8 cellular contexts compared by ENCODE assay signal in genomic region chr12:12788675-12789368, GRCh38. TPM values are rescaled to one million over a fixed set of nuclear protein-coding genes. Genes with fewer than 3 reads are reported as not detected.
DNase-seq lines count a peak whose midpoint lies in the region; ATAC-seq, FAIRE-seq and TF ChIP-seq lines count a peak whose summit lies in the region.

No MANE protein-coding gene starts in this region.

- no peak overlapping the region for H3K14ac ChIP-seq in H1 (ENCODE audit: insufficient read length)

- H4K20me1 ChIP-seq in H1 (replicated peaks in 1 of 2; ENCODE audit: control insufficient read depth in 1 of 2, insufficient read depth in 2 of 2, low read length in 2 of 2): no peaks in the 10 kb centered on the region

- no peak overlapping the region for H3K27ac ChIP-seq in H1 (ENCODE audit: low read depth, low read length)

- no peak for TF ChIP-seq POLR2A in H1 (IDR thresholded peaks at IDR 0.05; ENCODE audit: control extremely low read depth in 1 of 2, low read depth in 2 of 2, low read length in 2 of 2)

- H3K36me3 Mint-ChIP-seq in activated CD8-positive, alpha-beta T cell treated with anti-CD3 and anti-CD28 coated beads, Interleukin-2, amount 10 ng/mL, durations not matched to agents 7 days and 5 days (ENCODE audit: low read depth): peaks cover 9% of the 10 kb centered on the region
- H3K36me3 Mint-ChIP-seq in stimulated activated naive B cell treated with anti-CD40 and anti-IgM and Interleukin-4, amounts not matched to agents 10 μg/mL and 1 μg/mL and 100 μg/mL, for 72 hours: no peaks in the 10 kb centered on the region

- H3K9ac ChIP-seq in H1 (replicated peaks in 1 of 4; ENCODE audit: extremely low read depth in 1 of 4, low read depth in 3 of 4, low read length in 3 of 4): no peak overlapping the region; a peak in 1 of 7 replicates

- POLR2A ChIA-PET in activated CD8-positive, alpha-beta T cell treated with anti-CD3 and anti-CD28 coated beads, Interleukin-2, amount 10 ng/mL, durations not matched to agents 7 days and 5 days (lab: Charles Lee): interaction anchor here (0.7 to 2.3 kb wide), 5 partner anchors 15 to 194 kb away, joined by 3 to 14 read pairs (median 6); no protein-coding TSS in a partner anchor
- POLR2A ChIA-PET in H1 (lab: Charles Lee; ENCODE audit: partially characterized antibody): interaction anchor here (0.6 kb wide), 1 partner anchor 14 kb away, joined by 4 read pairs; no protein-coding TSS in a partner anchor

- no peaks in the 10 kb centered on the region for H3K79me2 ChIP-seq in H1 (ENCODE audit: control insufficient read depth in 1 of 2, insufficient read depth in 2 of 2, low read length in 2 of 2)

- no peaks in the 10 kb centered on the region for H3K9me3 Mint-ChIP-seq in activated CD8-positive, alpha-beta T cell treated with anti-CD3 and anti-CD28 coated beads, Interleukin-2, amount 10 ng/mL, durations not matched to agents 7 days and 5 days (ENCODE audit: insufficient read depth)
- no peaks in the 10 kb centered on the region for H3K9me3 Mint-ChIP-seq in stimulated activated naive B cell treated with anti-CD40 and anti-IgM and Interleukin-4, amounts not matched to agents 10 μg/mL and 1 μg/mL and 100 μg/mL, for 72 hours

- H2AK5ac ChIP-seq in H1 (ENCODE audit: low read depth, low read length): no peak overlapping the region

- TF ChIP-seq RAD21 in H1 (IDR thresholded peaks at IDR 0.05 in 1 of 2, conservative IDR thresholded peaks at IDR 0.05 in 1 of 2; ENCODE audit: low read depth in 2 of 2, low read length in 2 of 2): peak; percentile 67 to 76

- peak; percentile 60 for ATAC-seq in GM18909 (IDR thresholded peaks at IDR 0.05; ENCODE audit: poor library complexity, unreplicated experiment)
- peak; percentile 60 for ATAC-seq in HG03432 (IDR thresholded peaks at IDR 0.05; ENCODE audit: unreplicated experiment)
- ATAC-seq in activated CD8-positive, alpha-beta T cell treated with anti-CD3 and anti-CD28 coated beads, Interleukin-2, amount 10 ng/mL, durations not matched to agents 7 days and 5 days: peak; percentile 68
- ATAC-seq in stimulated activated naive B cell treated with anti-CD40 and anti-IgM and Interleukin-4, amounts not matched to agents 10 μg/mL and 1 μg/mL and 100 μg/mL, for 72 hours (replicated peaks): peak; percentile 70 to 75

- no peak overlapping the region for H2BK15ac ChIP-seq in H1 (ENCODE audit: low read length)

- DNase-seq in Ammon's horn (ENCODE audit: low spot score) (peak; percentile 83), NCI-H82 (lab: John Stamatoyannopoulos, UW) (peak; percentile 94), H1 (ENCODE audit: low read depth in 1 of 2, low spot score in 2 of 2) (peak in 1 of 2 experiments; percentile 56), midbrain (lab: John Stamatoyannopoulos, UW) (peak; percentile 79)
- peak; percentile 82 for DNase-seq in activated CD8-positive, alpha-beta T cell treated with anti-CD3 and anti-CD28 coated beads, Interleukin-2, amount 10 ng/mL, durations not matched to agents 7 days and 5 days
- DNase-seq in stimulated activated naive B cell treated with anti-CD40 and anti-IgM and Interleukin-4, amounts not matched to agents 10 μg/mL and 1 μg/mL and 100 μg/mL, for 72 hours: peak; percentile 41

- peak overlapping the region; percentile 80 for H3K4me3 Mint-ChIP-seq in activated CD8-positive, alpha-beta T cell treated with anti-CD3 and anti-CD28 coated beads, Interleukin-2, amount 10 ng/mL, durations not matched to agents 7 days and 5 days
- H3K4me3 Mint-ChIP-seq in stimulated activated naive B cell treated with anti-CD40 and anti-IgM and Interleukin-4, amounts not matched to agents 10 μg/mL and 1 μg/mL and 100 μg/mL, for 72 hours: peak overlapping the region; percentile 30 to 56

- no peak overlapping the region for H3K23ac ChIP-seq in H1 (ENCODE audit: insufficient read length)

- H3K4me1 ChIP-seq in H1 (replicated peaks in 1 of 4; ENCODE audit: control insufficient read depth in 3 of 4, insufficient read depth in 4 of 4, low read length in 3 of 4): peaks cover 5 to 13% (median 11%) of the 10 kb centered on the region in 4 experiments

- no peak overlapping the region for H4K5ac ChIP-seq in H1 (ENCODE audit: insufficient read length, low read depth, low read length)

- CTCF ChIA-PET in activated CD8-positive, alpha-beta T cell treated with anti-CD3 and anti-CD28 coated beads, Interleukin-2, amount 10 ng/mL, durations not matched to agents 7 days and 5 days (lab: Charles Lee): interaction anchor here (0.6 to 5.3 kb wide), 29 partner anchors 10 to 447 kb away, joined by 3 to 80 read pairs (median 6); partner anchors contain the start of genes DDX47 and GPRC5A
- CTCF ChIA-PET in H1 (lab: Charles Lee; ENCODE audit: partially characterized antibody): interaction anchor here (0.8 to 4.7 kb wide), 30 partner anchors 9 to 290 kb away, joined by 3 to 55 read pairs (median 4); partner anchors contain the start of gene DDX47

- 33% methylated on average over 9 of the region's 9 CpGs; no CpG with 5 or more reads in 1 of the 2 experiments for WGBS in H1 (ENCODE audit: extremely low coverage in 1 of 2, insufficient coverage in 1 of 2, insufficient read length in 1 of 2, insufficient replicate concordance in 2 of 2, low coverage in 1 of 2, low lambda C conversion rate in 2 of 2, missing lambda C conversion rate in 1 of 2), 2 experiments

- no peaks in the 10 kb centered on the region for H3K9me3 ChIP-seq in H1 (ENCODE audit: insufficient read depth in 2 of 2, low read depth in 1 of 2, low read length in 1 of 2)

- no peak overlapping the region for H2BK5ac ChIP-seq in H1 (ENCODE audit: low read depth, low read length)

- peaks cover 43% of the 10 kb centered on the region for H3K4me1 Mint-ChIP-seq in activated CD8-positive, alpha-beta T cell treated with anti-CD3 and anti-CD28 coated beads, Interleukin-2, amount 10 ng/mL, durations not matched to agents 7 days and 5 days (ENCODE audit: low read depth)
- peaks cover 11 to 31% of the 10 kb centered on the region in 2 donors for H3K4me1 Mint-ChIP-seq in stimulated activated naive B cell treated with anti-CD40 and anti-IgM and Interleukin-4, amounts not matched to agents 10 μg/mL and 1 μg/mL and 100 μg/mL, for 72 hours

- no peak overlapping the region for H2BK20ac ChIP-seq in H1 (ENCODE audit: low read length)

- TF ChIP-seq CTCF in H1 (IDR thresholded peaks at IDR 0.05; ENCODE audit: control extremely low read depth in 1 of 3, insufficient read depth in 1 of 3, low read depth in 1 of 3, low read length in 3 of 3): peak; percentile 41 to 72 (median 59)

- TF ChIP-seq EP300 in H1 (IDR thresholded peaks at IDR 0.05; ENCODE audit: borderline replicate concordance in 1 of 2, low read depth in 2 of 2, low read length in 2 of 2): no peak

- no peak overlapping the region for H3K4ac ChIP-seq in H1 (replicated peaks; ENCODE audit: insufficient read length, low read depth, low read length)

- H3K79me1 ChIP-seq in H1 (ENCODE audit: low read depth, low read length): no peaks in the 10 kb centered on the region

- peaks cover 4% of the 10 kb centered on the region; the same call in 1 of the 2 replicates for H3K23me2 ChIP-seq in H1 (ENCODE audit: low read depth, low read length)

- H2BK12ac ChIP-seq in H1 (ENCODE audit: low read depth, low read length): no peak overlapping the region

- H3K18ac ChIP-seq in H1 (ENCODE audit: extremely low read depth, low read length): no peak overlapping the region

- no peaks in the 10 kb centered on the region for H3K27me3 Mint-ChIP-seq in activated CD8-positive, alpha-beta T cell treated with anti-CD3 and anti-CD28 coated beads, Interleukin-2, amount 10 ng/mL, durations not matched to agents 7 days and 5 days (ENCODE audit: low read depth)
- no peaks in the 10 kb centered on the region for H3K27me3 Mint-ChIP-seq in stimulated activated naive B cell treated with anti-CD40 and anti-IgM and Interleukin-4, amounts not matched to agents 10 μg/mL and 1 μg/mL and 100 μg/mL, for 72 hours

- H3K4me3 ChIP-seq in H1 (ENCODE audit: extremely low read depth in 1 of 4, insufficient read depth in 2 of 4, low read depth in 3 of 4, low read length in 4 of 4): no peak overlapping the region

- no peak overlapping the region for H2BK120ac ChIP-seq in H1 (replicated peaks; ENCODE audit: low read depth, low read length)

- H3K27me3 ChIP-seq in H1 (replicated peaks in 1 of 4; ENCODE audit: control insufficient read depth in 3 of 4, extremely low read depth in 1 of 4, insufficient read depth in 3 of 4, low read length in 3 of 4): peaks cover 12 to 29% (median 18%) of the 10 kb centered on the region in 4 experiments

- FAIRE-seq in H1 (lab: Jason Lieb, UNC): peak; percentile 45

- no peaks in the 10 kb centered on the region for H3K36me3 ChIP-seq in H1 (ENCODE audit: control insufficient read depth in 2 of 4, insufficient read depth in 4 of 4, low read length in 3 of 4)

- peak overlapping the region; percentile 75; the same call in 1 of the 2 replicates for H2AFZ ChIP-seq in H1 (ENCODE audit: low read length)

- no peak overlapping the region; a peak in 1 of 4 replicates for H3K4me2 ChIP-seq in H1 (ENCODE audit: insufficient read depth in 1 of 2, low read depth in 2 of 2, low read length in 2 of 2)

- H3K27ac Mint-ChIP-seq in activated CD8-positive, alpha-beta T cell treated with anti-CD3 and anti-CD28 coated beads, Interleukin-2, amount 10 ng/mL, durations not matched to agents 7 days and 5 days: peak overlapping the region; percentile 84
- H3K27ac Mint-ChIP-seq in stimulated activated naive B cell treated with anti-CD40 and anti-IgM and Interleukin-4, amounts not matched to agents 10 μg/mL and 1 μg/mL and 100 μg/mL, for 72 hours: peak overlapping the region; percentile 85

- no peak overlapping the region for H4K8ac ChIP-seq in H1 (ENCODE audit: extremely low read depth, insufficient read depth, low read length)

- H4K91ac ChIP-seq in H1 (replicated peaks; ENCODE audit: insufficient read length, low read length): no peak overlapping the region

- H3K56ac ChIP-seq in H1 (replicated peaks; ENCODE audit: insufficient read length, low read depth, low read length): no peak overlapping the region

RNA-seq across cellular contexts. Expression of gene APOLD1, which starts 3.4 kb away (rescaled TPM):
- 10 to 100 TPM; 11.0 to 11.1 TPM for total RNA-seq in activated CD8-positive, alpha-beta T cell treated with anti-CD3 and anti-CD28 coated beads, Interleukin-2, amount 10 ng/mL, durations not matched to agents 7 days and 5 days
- total RNA-seq in H1 (2021; fragmentation: NEBNext Ultra II Directional; extraction: Animal tissue kit (Norgen Biotek cat#: 25700)): 0.34 and 0.71 TPM in 2 replicates
- polyA plus RNA-seq in H1 (2011; rRNA removed): 0.12 and 0.16 TPM in 2 replicates
- 0.10 TPM for polyA plus RNA-seq in H1 (2011; cell fraction: cytosol; rRNA removed)
- polyA plus RNA-seq in H1 (2011; cell fraction: nucleus; rRNA removed): 0.29 TPM
- polyA plus RNA-seq in H1 (2012, experiment 1 of 2): 0.21 to 0.36 TPM (median 0.28 TPM) in 4 replicates
- 0.04 TPM for polyA plus RNA-seq in H1 (2012, experiment 2 of 2)
- 0.22 TPM for polyA plus RNA-seq in H1 (2013, experiment 1 of 2)
- 0.26 TPM for polyA plus RNA-seq in H1 (2013, experiment 2 of 2)
- 0.24 and 0.35 TPM in 2 replicates for polyA minus RNA-seq in H1 (2011; rRNA and poly(A)+ RNA removed)
- not detected for polyA minus RNA-seq in H1 (2011; cell fraction: cytosol; rRNA and poly(A)+ RNA removed)
- 0.50 TPM for polyA minus RNA-seq in H1 (2011; cell fraction: nucleus; rRNA and poly(A)+ RNA removed)

RNA-seq across cellular contexts. Expression of gene DDX47, which starts 24.3 kb away (rescaled TPM):
- total RNA-seq in activated CD8-positive, alpha-beta T cell treated with anti-CD3 and anti-CD28 coated beads, Interleukin-2, amount 10 ng/mL, durations not matched to agents 7 days and 5 days: 10 to 100 TPM; 56.8 to 57.8 TPM
- 74.2 and 84.4 TPM in 2 replicates for total RNA-seq in H1 (2021; fragmentation: NEBNext Ultra II Directional; extraction: Animal tissue kit (Norgen Biotek cat#: 25700))
- 39.3 and 54.4 TPM in 2 replicates for polyA plus RNA-seq in H1 (2011; rRNA removed)
- polyA plus RNA-seq in H1 (2011; cell fraction: cytosol; rRNA removed): 59.3 TPM
- polyA plus RNA-seq in H1 (2011; cell fraction: nucleus; rRNA removed): 34.3 TPM
- 53.2 to 90.9 TPM (median 58.1 TPM) in 4 replicates for polyA plus RNA-seq in H1 (2012, experiment 1 of 2)
- polyA plus RNA-seq in H1 (2012, experiment 2 of 2): 8.6 TPM
- polyA plus RNA-seq in H1 (2013, experiment 1 of 2): 44.7 TPM
- 45.3 TPM for polyA plus RNA-seq in H1 (2013, experiment 2 of 2)
- 42.0 and 46.1 TPM in 2 replicates for polyA minus RNA-seq in H1 (2011; rRNA and poly(A)+ RNA removed)
- 28.3 TPM for polyA minus RNA-seq in H1 (2011; cell fraction: cytosol; rRNA and poly(A)+ RNA removed)
- polyA minus RNA-seq in H1 (2011; cell fraction: nucleus; rRNA and poly(A)+ RNA removed): 49.3 TPM
